Comparison of ENCODE assay signal across 23 cellular contexts in genomic region chr16:3698941-3699340, GRCh38. TPM values are rescaled to one million over a fixed set of nuclear protein-coding genes. Genes with fewer than 3 reads are reported as not detected.
A peak's percentile ranks its signal among the peaks of the same experiment; 100 is the strongest.
DNase-seq lines count a peak whose midpoint lies in the region; ATAC-seq and TF ChIP-seq lines count a peak whose summit lies in the region.
"Had no signal": no experiment of that assay in that cellular context is flagged by ENCODE, and none has a peak within 500 bp of the region (broad histone marks: within the 10 kb centered on the region; RNA-seq: fewer than 3 reads in every experiment).

No MANE protein-coding gene starts in this region.

- POLR2A ChIA-PET in CD8-positive, alpha-beta T cell (lab: Charles Lee): interaction anchor here (1.4 kb wide), 1 partner anchor 11 kb away, joined by 3 read pairs; no protein-coding TSS in a partner anchor
- POLR2A ChIA-PET in activated CD8-positive, alpha-beta T cell treated with anti-CD3 and anti-CD28 coated beads for 36 hours (lab: Charles Lee): interaction anchor here (0.6 kb wide), 2 partner anchors 12 to 15 kb away, joined by 3 read pairs; no protein-coding TSS in a partner anchor
- POLR2A ChIA-PET in activated CD4-positive, alpha-beta memory T cell treated with anti-CD3 and anti-CD28 coated beads for 36 hours (lab: Charles Lee): no interaction called here

- H3K4me3 ChIP-seq in CD8-positive, alpha-beta T cell (ENCODE audit: low read depth, low read length): no peak overlapping the region
- H3K4me3 ChIP-seq: SJSA1 had no signal

- H3K27ac Mint-ChIP-seq in CD8-positive, alpha-beta T cell: no peak overlapping the region
- no peak overlapping the region for H3K27ac Mint-ChIP-seq in activated CD8-positive, alpha-beta T cell treated with anti-CD3 and anti-CD28 coated beads for 36 hours
- no peak overlapping the region for H3K27ac Mint-ChIP-seq in activated CD4-positive, alpha-beta memory T cell treated with anti-CD3 and anti-CD28 coated beads for 36 hours
- H3K27ac Mint-ChIP-seq: CD4-positive, CD25-positive, alpha-beta regulatory T cell; stimulated activated naive CD8-positive, alpha-beta T cell treated with anti-CD3 and anti-CD28 coated beads, Interleukin-15, Interleukin-2, amounts not matched to agents 100 ng/mL and 50 ng/mL, for 24 hours; T-helper 2 cell treated with Interferon-gamma antibody and Interleukin-4, amounts not matched to agents 5 μg/mL and 100 μg/mL, for 36 hours had no signal

- H3K27ac ChIP-seq in CD8-positive, alpha-beta T cell (ENCODE audit: low read depth, low read length): no peak overlapping the region
- H3K27ac ChIP-seq: SJSA1 had no signal

- H3K9me3 ChIP-seq in CD8-positive, alpha-beta T cell (ENCODE audit: low read length): no peaks in the 10 kb centered on the region
- H3K9me3 ChIP-seq: SJSA1 had no signal

- CTCF ChIA-PET in CD8-positive, alpha-beta T cell (lab: Charles Lee): interaction anchor here (2.1 kb wide), 1 partner anchor 12 kb away, joined by 8 read pairs; no protein-coding TSS in a partner anchor
- CTCF ChIA-PET in activated CD8-positive, alpha-beta T cell treated with anti-CD3 and anti-CD28 coated beads for 36 hours (lab: Charles Lee): interaction anchor here (0.7 to 1.2 kb wide), 2 partner anchors 8 to 10 kb away, joined by 3 read pairs; no protein-coding TSS in a partner anchor
- CTCF ChIA-PET in activated CD4-positive, alpha-beta memory T cell treated with anti-CD3 and anti-CD28 coated beads for 36 hours (lab: Charles Lee): interaction anchor here (0.6 kb wide), 1 partner anchor 43 kb away, joined by 3 read pairs; no protein-coding TSS in a partner anchor

- no peaks in the 10 kb centered on the region for H3K27me3 Mint-ChIP-seq in CD8-positive, alpha-beta T cell (ENCODE audit: low read depth)
- no peaks in the 10 kb centered on the region for H3K27me3 Mint-ChIP-seq in activated CD8-positive, alpha-beta T cell treated with anti-CD3 and anti-CD28 coated beads for 36 hours
- no peaks in the 10 kb centered on the region for H3K27me3 Mint-ChIP-seq in activated CD4-positive, alpha-beta memory T cell treated with anti-CD3 and anti-CD28 coated beads for 36 hours
- H3K27me3 Mint-ChIP-seq: CD4-positive, CD25-positive, alpha-beta regulatory T cell; stimulated activated naive CD8-positive, alpha-beta T cell treated with anti-CD3 and anti-CD28 coated beads, Interleukin-15, Interleukin-2, amounts not matched to agents 100 ng/mL and 50 ng/mL, for 24 hours had no signal

- H3K4me3 Mint-ChIP-seq in CD8-positive, alpha-beta T cell: no peak overlapping the region
- no peak overlapping the region for H3K4me3 Mint-ChIP-seq in activated CD8-positive, alpha-beta T cell treated with anti-CD3 and anti-CD28 coated beads for 36 hours
- no peak overlapping the region for H3K4me3 Mint-ChIP-seq in activated CD4-positive, alpha-beta memory T cell treated with anti-CD3 and anti-CD28 coated beads for 36 hours
- H3K4me3 Mint-ChIP-seq: CD4-positive, CD25-positive, alpha-beta regulatory T cell; H9; neural crest cell; stimulated activated naive CD8-positive, alpha-beta T cell treated with anti-CD3 and anti-CD28 coated beads, Interleukin-15, Interleukin-2, amounts not matched to agents 100 ng/mL and 50 ng/mL, for 24 hours; T-helper 2 cell treated with Interferon-gamma antibody and Interleukin-4, amounts not matched to agents 5 μg/mL and 100 μg/mL, for 36 hours had no signal

- peaks cover 12% of the 10 kb centered on the region for H3K4me1 Mint-ChIP-seq in CD8-positive, alpha-beta T cell (ENCODE audit: low read depth)
- peaks cover 15% of the 10 kb centered on the region for H3K4me1 Mint-ChIP-seq in activated CD8-positive, alpha-beta T cell treated with anti-CD3 and anti-CD28 coated beads for 36 hours (ENCODE audit: low read depth)
- peaks cover 6% of the 10 kb centered on the region for H3K4me1 Mint-ChIP-seq in activated CD4-positive, alpha-beta memory T cell treated with anti-CD3 and anti-CD28 coated beads for 36 hours (ENCODE audit: low read depth)
- H3K4me1 Mint-ChIP-seq: neural crest cell had no signal

- peak; percentile 34 for ATAC-seq in CD8-positive, alpha-beta T cell
- peak; percentile 4 for ATAC-seq in activated CD8-positive, alpha-beta T cell treated with anti-CD3 and anti-CD28 coated beads for 36 hours
- no peak for ATAC-seq in GM19324 (IDR thresholded peaks at IDR 0.05; ENCODE audit: low FRiP score, unreplicated experiment)
- ATAC-seq in GM18505 (IDR thresholded peaks at IDR 0.05; ENCODE audit: unreplicated experiment): no peak

- peaks cover 6% of the 10 kb centered on the region for H3K4me1 ChIP-seq in CD8-positive, alpha-beta T cell (ENCODE audit: insufficient read depth, low read length)
- H3K4me1 ChIP-seq: SJSA1 had no signal

- TF ChIP-seq POLR2A in GM18505 (IDR thresholded peaks at IDR 0.05; ENCODE audit: borderline replicate concordance, extremely low read depth, insufficient read depth, insufficient read length): no peak

- H3K36me3 Mint-ChIP-seq in CD8-positive, alpha-beta T cell: peaks cover 21% of the 10 kb centered on the region
- H3K36me3 Mint-ChIP-seq in activated CD8-positive, alpha-beta T cell treated with anti-CD3 and anti-CD28 coated beads for 36 hours (ENCODE audit: low read depth): peaks cover 29% of the 10 kb centered on the region
- H3K36me3 Mint-ChIP-seq in activated CD4-positive, alpha-beta memory T cell treated with anti-CD3 and anti-CD28 coated beads for 36 hours: peaks cover 10% of the 10 kb centered on the region

- no peaks in the 10 kb centered on the region for H3K36me3 ChIP-seq in CD8-positive, alpha-beta T cell (ENCODE audit: insufficient read depth, low read length)
- H3K36me3 ChIP-seq: SJSA1 had no signal

- intact Hi-C loops in CD8-positive, alpha-beta T cell (cut with DNase I, micrococcal nuclease): no loop called here
- intact Hi-C loops in activated CD8-positive, alpha-beta T cell treated with anti-CD3 and anti-CD28 coated beads for 36 hours (cut with micrococcal nuclease): loop anchor here (10.0 kb wide), 1 partner anchor 176 kb away; no protein-coding TSS in a partner anchor
- intact Hi-C loops in activated CD4-positive, alpha-beta memory T cell treated with anti-CD3 and anti-CD28 coated beads for 36 hours (cut with micrococcal nuclease): no loop called here

- DNase-seq in CD8-positive, alpha-beta T cell: peak in 1 of 7 experiments; percentile 12
- DNase-seq in MV-4-11 (lab: John Stamatoyannopoulos, UW) (peak; percentile 94), medulla oblongata (ENCODE audit: extremely low spot score) (peak; percentile 31), cerebellum (ENCODE audit: low spot score) (no peak)
- peak; percentile 9 for DNase-seq in activated CD8-positive, alpha-beta T cell treated with anti-CD3 and anti-CD28 coated beads for 36 hours
- no peak for DNase-seq in activated CD4-positive, alpha-beta memory T cell treated with anti-CD3 and anti-CD28 coated beads for 36 hours
- DNase-seq: ACHN; activated naive CD4-positive, alpha-beta T cell treated with Interleukin-2 at 50 U/mL for 16 hours; CD4-positive, CD25-positive, alpha-beta regulatory T cell; DMS79 treated with DMSO at 0.1 percent for 48 hours; H9; kidney; mesendoderm; NCI-H1105; NCI-H2107; NCI-H510A treated with DMSO at 0.1 percent for 48 hours; trophoblast cell had no signal

- H3K9me3 Mint-ChIP-seq in CD8-positive, alpha-beta T cell: no peaks in the 10 kb centered on the region
- H3K9me3 Mint-ChIP-seq in activated CD8-positive, alpha-beta T cell treated with anti-CD3 and anti-CD28 coated beads for 36 hours: no peaks in the 10 kb centered on the region
- H3K9me3 Mint-ChIP-seq in activated CD4-positive, alpha-beta memory T cell treated with anti-CD3 and anti-CD28 coated beads for 36 hours: no peaks in the 10 kb centered on the region
- H3K9me3 Mint-ChIP-seq: CD4-positive, CD25-positive, alpha-beta regulatory T cell; H9; neural crest cell; stimulated activated naive CD8-positive, alpha-beta T cell treated with anti-CD3 and anti-CD28 coated beads, Interleukin-15, Interleukin-2, amounts not matched to agents 100 ng/mL and 50 ng/mL, for 24 hours; T-helper 2 cell treated with Interferon-gamma antibody and Interleukin-4, amounts not matched to agents 5 μg/mL and 100 μg/mL, for 36 hours had no signal

- no peak for TF ChIP-seq CTCF in CD8-positive, alpha-beta T cell (IDR thresholded peaks at IDR 0.05)
- TF ChIP-seq CTCF in activated CD8-positive, alpha-beta T cell treated with anti-CD3 and anti-CD28 coated beads for 36 hours (IDR thresholded peaks at IDR 0.05): no peak

- H3K27me3 ChIP-seq in CD8-positive, alpha-beta T cell (ENCODE audit: insufficient read depth, low read length): no peaks in the 10 kb centered on the region
- H3K27me3 ChIP-seq: SJSA1 had no signal

RNA-seq across cellular contexts. Expression of gene TRAP1, which starts 18.4 kb away (rescaled TPM):
- 10 to 100 TPM; 48.3 to 57.4 TPM for total RNA-seq in CD8-positive, alpha-beta T cell
- total RNA-seq in activated CD8-positive, alpha-beta T cell treated with anti-CD3 and anti-CD28 coated beads for 36 hours: 100 to 1,000 TPM; 343 to 379 TPM
- 57.7 TPM for total RNA-seq in cerebellum
- total RNA-seq in activated CD4-positive, alpha-beta memory T cell treated with anti-CD3 and anti-CD28 coated beads for 36 hours: 100 to 1,000 TPM; 277 to 282 TPM

RNA-seq across cellular contexts. Expression of gene DNASE1, which starts 44.5 kb away (rescaled TPM):
- total RNA-seq in CD8-positive, alpha-beta T cell: 1 to 10 TPM; 7.6 to 7.9 TPM
- total RNA-seq in activated CD8-positive, alpha-beta T cell treated with anti-CD3 and anti-CD28 coated beads for 36 hours: 10 to 100 TPM; 11.8 to 12.1 TPM
- total RNA-seq in cerebellum: 60.1 TPM
- 10 to 100 TPM; 11.4 to 14.3 TPM for total RNA-seq in activated CD4-positive, alpha-beta memory T cell treated with anti-CD3 and anti-CD28 coated beads for 36 hours

Comparison
In these comparisons a context has a peak if more than half of its experiments do, and no peak if none do; other contexts are left out.
1. ATAC-seq: peak in CD8-positive, alpha-beta T cell (single experiment) and activated CD8-positive, alpha-beta T cell treated with anti-CD3 and anti-CD28 coated beads for 36 hours (single experiment); none in GM19324 (single experiment) and GM18505 (single experiment).
2. DNase-seq: peak in MV-4-11 (single experiment), activated CD8-positive, alpha-beta T cell treated with anti-CD3 and anti-CD28 coated beads for 36 hours (single experiment) and medulla oblongata (single experiment); none in cerebellum (single experiment) and activated CD4-positive, alpha-beta memory T cell treated with anti-CD3 and anti-CD28 coated beads for 36 hours (single experiment).